In genomic region chr4:128820631-128821119, GRCh38 we compare ENCODE assay signal across 1 cellular context.
TF ChIP-seq lines count a peak whose summit lies in the region.

No MANE protein-coding gene starts in this region.

TF ChIP-seq in IMR-90, 13 proteins besides CTCF, POLR2A, EP300 and RAD21:
- TF ChIP-seq RCOR1 (IDR thresholded peaks at IDR 0.05; ENCODE audit: insufficient replicate concordance, low read length): no peak
- no peak for TF ChIP-seq NFE2L2 (IDR thresholded peaks at IDR 0.05; ENCODE audit: low read depth, low read length)
- TF ChIP-seq MAFK (IDR thresholded peaks at IDR 0.05; ENCODE audit: low read depth, low read length): no peak
- TF ChIP-seq MXI1 (IDR thresholded peaks at IDR 0.05; ENCODE audit: borderline replicate concordance, low read depth, low read length): no peak
- no peak for TF ChIP-seq CEBPB (IDR thresholded peaks at IDR 0.05; ENCODE audit: low read depth, low read length)
- no peak for TF ChIP-seq MAZ (IDR thresholded peaks at IDR 0.05; ENCODE audit: borderline replicate concordance, low read depth, low read length)
- no peak for TF ChIP-seq ELK1 (IDR thresholded peaks at IDR 0.05; ENCODE audit: borderline replicate concordance, low read depth, low read length)
